ENCODE assay signal across 14 cellular contexts in the genomic region with DNA sequence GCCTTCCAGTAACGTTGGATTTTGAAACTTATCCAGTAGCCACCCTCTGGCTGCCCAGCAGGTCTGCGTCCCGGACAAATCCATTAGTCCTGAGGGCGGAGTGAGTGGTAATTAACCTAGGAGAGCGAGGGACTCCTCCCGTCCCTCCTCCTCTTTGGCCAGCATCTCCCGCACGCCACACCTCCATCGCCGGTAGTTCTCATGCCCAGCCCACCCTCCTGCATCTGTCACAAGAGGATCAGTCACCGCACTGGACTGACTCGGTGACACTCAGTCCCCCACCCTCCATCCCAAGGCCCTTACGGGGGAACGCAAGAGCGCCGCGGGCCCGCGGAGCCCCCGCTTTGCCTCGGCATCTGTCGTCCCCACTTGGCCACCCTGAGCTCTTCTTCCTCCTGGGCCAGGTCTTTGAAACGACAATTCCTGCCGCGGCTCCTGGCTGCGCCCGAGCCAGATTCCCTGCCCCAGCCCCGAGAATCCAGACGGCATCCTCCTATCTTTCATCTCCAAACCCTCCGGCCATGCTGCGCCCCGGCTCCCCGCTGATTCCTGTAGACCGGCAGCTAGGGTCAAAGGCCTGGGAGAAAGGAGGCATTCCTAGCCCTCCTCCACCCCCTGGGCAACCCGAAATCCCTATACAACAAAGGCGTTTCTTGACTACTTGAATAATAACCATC.
DNase-seq lines count a peak whose midpoint lies in the region; ATAC-seq, FAIRE-seq and TF ChIP-seq lines count a peak whose summit lies in the region.
"Had no signal": no experiment of that assay in that cellular context is flagged by ENCODE, and none has a peak within 500 bp of the region (broad histone marks: within the 10 kb centered on the region; RNA-seq: fewer than 3 reads in every experiment).

No MANE protein-coding gene starts in this region.

- H3K27me3 Mint-ChIP-seq in WTC11 (ENCODE audit: low read depth) = peaks cover 4% of the 10 kb centered on the region; the same call in 1 of the 2 replicates

- H3K27ac Mint-ChIP-seq in WTC11 = no peak overlapping the region; the same call in 1 of the 2 replicates
- H3K27ac Mint-ChIP-seq: activated T-helper 17 cell treated with anti-CD3 and anti-CD28 coated beads, Interleukin-2, amount 50 U/mL, for 72 hours; stimulated activated memory B cell treated with anti-CD40 and anti-IgM and Interleukin-4, amounts not matched to agents 10 μg/mL and 1 μg/mL and 100 μg/mL, for 72 hours had no signal

- H3K27me3 ChIP-seq in foreskin keratinocyte (peaks cover 19% of the 10 kb centered on the region), parathyroid adenoma (ENCODE audit: control insufficient read depth, insufficient read depth, low read length) (no peaks in the 10 kb centered on the region), Karpas-422 (ENCODE audit: low read length) (no peaks in the 10 kb centered on the region)

- H3K4me1 Mint-ChIP-seq in WTC11 = peaks cover 28% of the 10 kb centered on the region
- H3K4me1 Mint-ChIP-seq: activated T-helper 17 cell treated with anti-CD3 and anti-CD28 coated beads, Interleukin-2, amount 50 U/mL, for 72 hours had no signal

- H3K79me2 ChIP-seq in parathyroid adenoma (no peaks in the 10 kb centered on the region), Karpas-422 (ENCODE audit: low read length) (no peaks in the 10 kb centered on the region)

- H3K9me3 ChIP-seq in parathyroid adenoma (ENCODE audit: control insufficient read depth, low read length) (no peaks in the 10 kb centered on the region), Karpas-422 (ENCODE audit: low read length) (no peaks in the 10 kb centered on the region)
- H3K9me3 ChIP-seq: colonic mucosa had no signal

- CTCF ChIA-PET in WTC11 (lab: Charles Lee) = interaction anchor here (1.0 to 1.8 kb wide), 3 partner anchors 32 to 359 kb away, joined by 4 to 7 read pairs (median 4); no protein-coding TSS in a partner anchor

- H3K4me1 ChIP-seq in foreskin keratinocyte (no peaks in the 10 kb centered on the region), parathyroid adenoma (no peaks in the 10 kb centered on the region), Karpas-422 (ENCODE audit: low read length) (no peaks in the 10 kb centered on the region)
- H3K4me1 ChIP-seq: colonic mucosa had no signal

- H2AFZ ChIP-seq in parathyroid adenoma (peak overlapping the region; percentile 57), Karpas-422 (ENCODE audit: low read length) (no peak overlapping the region)

- TF ChIP-seq CTCF in WTC11 (IDR thresholded peaks at IDR 0.05) (no peak), foreskin keratinocyte (conservative IDR thresholded peaks at IDR 0.05) (no peak), parathyroid adenoma (IDR thresholded peaks at IDR 0.05) (no peak)

- DNase-seq in GM03348 (ENCODE audit: low spot score) (peak; percentile 36), WTC11 (ENCODE audit: low spot score) (peak; percentile 69), foreskin keratinocyte (peak in 1 of 2 donors; percentile 7), NOMO-1 treated with DMSO at 0.1 percent for 48 hours (lab: John Stamatoyannopoulos, UW; ENCODE audit: unreplicated experiment) (no peak), H54 (ENCODE audit: insufficient read length, low spot score) (no peak), Karpas-422 (no peak)
- DNase-seq: colonic mucosa, hippocampal formation, naive B cell, NCI-H69 had no signal

- peaks cover 6% of the 10 kb centered on the region for H3K9me3 Mint-ChIP-seq in WTC11
- H3K9me3 Mint-ChIP-seq: activated T-helper 17 cell treated with anti-CD3 and anti-CD28 coated beads, Interleukin-2, amount 50 U/mL, for 72 hours; naive B cell; stimulated activated memory B cell treated with anti-CD40 and anti-IgM and Interleukin-4, amounts not matched to agents 10 μg/mL and 1 μg/mL and 100 μg/mL, for 72 hours had no signal

- H3K27ac ChIP-seq in foreskin keratinocyte (no peak overlapping the region), parathyroid adenoma (no peak overlapping the region), Karpas-422 (ENCODE audit: low read length) (no peak overlapping the region)
- H3K27ac ChIP-seq: colonic mucosa had no signal

- peak; percentile 64 for ATAC-seq in WTC11
- ATAC-seq in foreskin keratinocyte = peak; percentile 29
- ATAC-seq in esophagus mucosa = no peak
- ATAC-seq: activated T-helper 17 cell treated with anti-CD3 and anti-CD28 coated beads, Interleukin-2, amount 50 U/mL, for 72 hours; stimulated activated memory B cell treated with anti-CD40 and anti-IgM and Interleukin-4, amounts not matched to agents 10 μg/mL and 1 μg/mL and 100 μg/mL, for 72 hours had no signal

- no peaks in the 10 kb centered on the region for H4K20me1 ChIP-seq in Karpas-422 (ENCODE audit: insufficient read depth, low read depth, low read length)

- H3K9ac ChIP-seq in parathyroid adenoma = no peak overlapping the region
- no peak overlapping the region for H3K9ac ChIP-seq in Karpas-422 (ENCODE audit: low read length)

- H3K4me3 Mint-ChIP-seq in WTC11 = peak overlapping the region; percentile 77
- H3K4me3 Mint-ChIP-seq: activated T-helper 17 cell treated with anti-CD3 and anti-CD28 coated beads, Interleukin-2, amount 50 U/mL, for 72 hours; stimulated activated memory B cell treated with anti-CD40 and anti-IgM and Interleukin-4, amounts not matched to agents 10 μg/mL and 1 μg/mL and 100 μg/mL, for 72 hours had no signal

- H3K9me2 ChIP-seq in Karpas-422 (replicated peaks; ENCODE audit: insufficient read depth, low read length) = no peaks in the 10 kb centered on the region

- POLR2A ChIA-PET in WTC11 (lab: Charles Lee) = no interaction called here

- H3K36me3 Mint-ChIP-seq in WTC11 = peaks cover 6% of the 10 kb centered on the region; the same call in 1 of the 2 replicates
- H3K36me3 Mint-ChIP-seq: naive B cell had no signal

- H3K36me3 ChIP-seq in parathyroid adenoma (ENCODE audit: control insufficient read depth, insufficient read depth, low read length) (no peaks in the 10 kb centered on the region), Karpas-422 (ENCODE audit: insufficient read depth, low read length) (no peaks in the 10 kb centered on the region)
- H3K36me3 ChIP-seq: colonic mucosa had no signal

- FAIRE-seq in H54 (lab: Jason Lieb, UNC) = no peak

- no peak for TF ChIP-seq POLR2A in H54 (IDR thresholded peaks at IDR 0.05; ENCODE audit: low read depth, low read length)

- H3K4me3 ChIP-seq in parathyroid adenoma (ENCODE audit: low read depth, low read length) = no peak overlapping the region
- no peak overlapping the region for H3K4me3 ChIP-seq in Karpas-422 (ENCODE audit: low read length)
- H3K4me3 ChIP-seq: colonic mucosa had no signal

- peak overlapping the region; percentile 41 for H3K4me2 ChIP-seq in parathyroid adenoma (ENCODE audit: low read length)
- H3K4me2 ChIP-seq in Karpas-422 (ENCODE audit: low read depth, low read length, poor library complexity, severe bottlenecking) = no peak overlapping the region

TF ChIP-seq in WTC11, 78 proteins besides CTCF, POLR2A, EP300 and RAD21:
- no peak for TF ChIP-seq AFF4 (CRISPR knock-in tag; IDR thresholded peaks at IDR 0.05; ENCODE audit: borderline replicate concordance)
- 0 out of 2 replicates have a peak, but pooled peaks have one; percentile 17 for TF ChIP-seq ZNF423 (CRISPR knock-in tag; IDR thresholded peaks at IDR 0.05)
- TF ChIP-seq ZNF263 (CRISPR knock-in tag; IDR thresholded peaks at IDR 0.05; ENCODE audit: low read depth) = peak; percentile 94

Comparison
In these comparisons a context has a peak if more than half of its experiments do, and no peak if none do; other contexts are left out.
1. DNase-seq: peak in GM03348 (single experiment) and WTC11 (single experiment); none in NOMO-1 treated with DMSO at 0.1 percent for 48 hours (single experiment), H54 (single experiment) and Karpas-422 (single experiment).